In the genomic region with DNA sequence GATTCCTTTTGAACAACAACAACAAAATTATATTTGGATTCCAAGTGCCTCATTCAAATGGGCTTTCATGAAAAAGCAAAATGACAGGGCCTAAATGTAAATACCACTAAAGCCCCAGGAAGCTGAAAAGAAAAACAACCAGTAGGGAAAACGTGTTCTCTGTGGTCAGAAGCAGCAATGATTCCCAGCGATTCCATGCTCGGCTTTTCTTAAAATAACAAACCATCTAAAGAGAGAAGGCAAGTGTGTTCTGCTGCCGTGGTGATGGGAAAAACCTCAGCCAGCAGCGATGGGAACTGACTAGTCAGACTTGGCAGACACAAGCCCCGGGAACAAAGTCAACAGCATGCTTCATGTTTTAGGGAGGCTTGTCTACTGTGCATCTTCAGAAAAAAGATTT, we compare ENCODE assay signal across 7 cellular contexts.
DNase-seq lines count a peak whose midpoint lies in the region; ATAC-seq, FAIRE-seq and TF ChIP-seq lines count a peak whose summit lies in the region.

No MANE protein-coding gene starts in this region.

- H3K4me3 ChIP-seq in dorsolateral prefrontal cortex (peak overlapping the region in 29 of 59 donors; percentile 1 to 38 (median 17)), upper lobe of left lung (no peak overlapping the region)

- no peaks in the 10 kb centered on the region for H3K36me3 ChIP-seq in upper lobe of left lung

- H3K4me1 ChIP-seq in upper lobe of left lung, result no peaks in the 10 kb centered on the region

- intact Hi-C loops in dorsolateral prefrontal cortex (cut with DNase I), result no loop called here

- peak in 1 of 2 donors; percentile 94 for ATAC-seq in upper lobe of left lung (ENCODE audit: low FRiP score in 2 of 2)
- ATAC-seq in HG02678 (IDR thresholded peaks at IDR 0.05; ENCODE audit: unreplicated experiment), result no peak

- TF ChIP-seq CTCF in dorsolateral prefrontal cortex (IDR thresholded peaks at IDR 0.05 in 54 of 56, conservative IDR thresholded peaks at IDR 0.05 in 2 of 56; ENCODE audit: low read depth in 1 of 56, partially characterized antibody in 56 of 56) (no peak), upper lobe of left lung (IDR thresholded peaks at IDR 0.05) (no peak), D721Med (IDR thresholded peaks at IDR 0.05; ENCODE audit: insufficient read depth, missing control alignments) (no peak)

- 45 to 49% methylated on average over 6 of the region's 6 CpGs for WGBS in upper lobe of left lung, 2 donors

- TF ChIP-seq EP300 in upper lobe of left lung (IDR thresholded peaks at IDR 0.05), result no peak

- H3K27ac ChIP-seq in dorsolateral prefrontal cortex (peak overlapping the region; percentile 28 to 94 (median 79)), upper lobe of left lung (peak overlapping the region in 3 of 4 donors; percentile 18 to 61 (median 24))

- H3K27me3 ChIP-seq in dorsolateral prefrontal cortex (no peaks in the 10 kb centered on the region), upper lobe of left lung (no peaks in the 10 kb centered on the region)

- FAIRE-seq in D721Med (lab: Jason Lieb, UNC), result no peak

- no peak for TF ChIP-seq POLR2A in upper lobe of left lung (IDR thresholded peaks at IDR 0.05)

- peak; percentile 73 for DNase-seq in NCI-H226
- peak; percentile 27 to 86 (median 68) for DNase-seq in dorsolateral prefrontal cortex
- peak; percentile 65 to 94 for DNase-seq in lung microvascular endothelial cell (ENCODE audit: low read depth in 2 of 2)
- DNase-seq in upper lobe of left lung, result no peak
- DNase-seq in HUDEP-2 (lab: John Stamatoyannopoulos, UW; ENCODE audit: unreplicated experiment in 76 of 76), result no peak
- no peak for DNase-seq in D721Med (ENCODE audit: insufficient read length, low spot score)

- no peaks in the 10 kb centered on the region for H3K9me3 ChIP-seq in upper lobe of left lung

Comparison
In these comparisons a context has a peak if more than half of its experiments do, and no peak if none do; other contexts are left out.
1. DNase-seq: peak in NCI-H226 (single experiment), dorsolateral prefrontal cortex (10 of 10) and lung microvascular endothelial cell (2 of 2); none in upper lobe of left lung (0 of 2), HUDEP-2 (0 of 76) and D721Med (single experiment).